ENCODE assay signal across 1 cellular context in genomic region chr16:46621006-46621629, GRCh38.
A peak's percentile ranks its signal among the peaks of the same experiment; 100 is the strongest.
TF ChIP-seq lines count a peak whose summit lies in the region.

TSS of gene SHCBP1 (minus strand) at chr16:46621379. CDS start at chr16:46621359, 20 bp downstream.

TF ChIP-seq in K562, 482 proteins besides CTCF, POLR2A, EP300 and RAD21 (continued from another document and continues in another):
- TF ChIP-seq ZNF23 (CRISPR knock-in tag; IDR thresholded peaks at IDR 0.05) (no peak), ZNF277 (CRISPR knock-in tag; IDR thresholded peaks at IDR 0.05; ENCODE audit: borderline replicate concordance) (no peak), MAZ (CRISPR knock-in tag; conservative IDR thresholded peaks at IDR 0.05 in 1 of 2, IDR thresholded peaks at IDR 0.05 in 1 of 2) (peak in 1 of 2 experiments; percentile 81; a peak in 2 of 4 replicates), TBL1XR1 (IDR thresholded peaks at IDR 0.05; ENCODE audit: low read length in 2 of 2) (no peak), E2F1 (CRISPR knock-in tag; IDR thresholded peaks at IDR 0.05) (peak; percentile 78; the same call in 1 of the 2 replicates), ARID2 (IDR thresholded peaks at IDR 0.05) (no peak), MNT (conservative IDR thresholded peaks at IDR 0.05) (peak in 1 of 2 experiments; percentile 89; a peak in 3 of 4 replicates), ARID4B (CRISPR knock-in tag; IDR thresholded peaks at IDR 0.05) (peak; percentile 96), ZMIZ1 (IDR thresholded peaks at IDR 0.05; ENCODE audit: low read depth in 2 of 2, low read length in 2 of 2) (0 out of 4 replicates have a peak, but pooled peaks of 1 of the 2 experiments have one; percentile 21), NFIC (IDR thresholded peaks at IDR 0.05) (peak; percentile 43), NCOA6 (IDR thresholded peaks at IDR 0.05) (peak; percentile 70; the same call in 1 of the 2 replicates), RBM17 (IDR thresholded peaks at IDR 0.05; ENCODE audit: borderline replicate concordance, low read depth, low read length) (no peak), ZFPM2 (CRISPR knock-in tag; IDR thresholded peaks at IDR 0.05) (no peak), CTCFL (IDR thresholded peaks at IDR 0.05; ENCODE audit: borderline replicate concordance, insufficient read depth, low read depth, low read length, poor library complexity, severe bottlenecking) (no peak), THRA (IDR thresholded peaks at IDR 0.05) (no peak), ZKSCAN1 (IDR thresholded peaks at IDR 0.05; ENCODE audit: low read depth, low read length) (no peak), TEAD1 (CRISPR knock-in tag; IDR thresholded peaks at IDR 0.05) (0 out of 4 replicates have a peak, but pooled peaks of 1 of the 2 experiments have one; percentile 29), ZBTB7A (IDR thresholded peaks at IDR 0.05; ENCODE audit: borderline replicate concordance, control insufficient read depth, low read depth, low read length) (peak; percentile 46; the same call in 1 of the 2 replicates), PML (IDR thresholded peaks at IDR 0.05; ENCODE audit: low read length) (peak; percentile 45), TBP (optimal IDR thresholded peaks at IDR 0.05; ENCODE audit: low read depth, low read length) (peak; percentile 81), MEIS2 (IDR thresholded peaks at IDR 0.05; ENCODE audit: partially characterized antibody) (peak; percentile 62), FOXK1 (CRISPR knock-in tag; IDR thresholded peaks at IDR 0.05; ENCODE audit: borderline replicate concordance) (no peak), DACH1 (IDR thresholded peaks at IDR 0.05; ENCODE audit: partially characterized antibody) (peak; percentile 84), HNRNPUL1 (IDR thresholded peaks at IDR 0.05; ENCODE audit: low read length) (no peak), ETS1 (conservative IDR thresholded peaks at IDR 0.05; ENCODE audit: control insufficient read depth, low read depth, low read length) (peak; percentile 89; the same call in 1 of the 2 replicates), ZFP91 (CRISPR knock-in tag; IDR thresholded peaks at IDR 0.05) (no peak), SAFB (IDR thresholded peaks at IDR 0.05; ENCODE audit: borderline replicate concordance, low read depth, low read length) (no peak), HMG20B (CRISPR knock-in tag; IDR thresholded peaks at IDR 0.05) (no peak), MTA2 (IDR thresholded peaks at IDR 0.05; ENCODE audit: low read depth) (no peak), ZBTB34 (CRISPR knock-in tag; IDR thresholded peaks at IDR 0.05) (no peak), ZNF398 (CRISPR knock-in tag; IDR thresholded peaks at IDR 0.05) (no peak), TSC22D4 (tag; IDR thresholded peaks at IDR 0.05) (no peak), NFYB (IDR thresholded peaks at IDR 0.05; ENCODE audit: extremely low read depth, insufficient read length) (peak; percentile 92), CBX5 (IDR thresholded peaks at IDR 0.05; ENCODE audit: borderline replicate concordance, low read depth) (no peak), SMARCA4 (IDR thresholded peaks at IDR 0.05) (no peak)
